Comparison of ENCODE assay signal across 8 cellular contexts in the genomic region with DNA sequence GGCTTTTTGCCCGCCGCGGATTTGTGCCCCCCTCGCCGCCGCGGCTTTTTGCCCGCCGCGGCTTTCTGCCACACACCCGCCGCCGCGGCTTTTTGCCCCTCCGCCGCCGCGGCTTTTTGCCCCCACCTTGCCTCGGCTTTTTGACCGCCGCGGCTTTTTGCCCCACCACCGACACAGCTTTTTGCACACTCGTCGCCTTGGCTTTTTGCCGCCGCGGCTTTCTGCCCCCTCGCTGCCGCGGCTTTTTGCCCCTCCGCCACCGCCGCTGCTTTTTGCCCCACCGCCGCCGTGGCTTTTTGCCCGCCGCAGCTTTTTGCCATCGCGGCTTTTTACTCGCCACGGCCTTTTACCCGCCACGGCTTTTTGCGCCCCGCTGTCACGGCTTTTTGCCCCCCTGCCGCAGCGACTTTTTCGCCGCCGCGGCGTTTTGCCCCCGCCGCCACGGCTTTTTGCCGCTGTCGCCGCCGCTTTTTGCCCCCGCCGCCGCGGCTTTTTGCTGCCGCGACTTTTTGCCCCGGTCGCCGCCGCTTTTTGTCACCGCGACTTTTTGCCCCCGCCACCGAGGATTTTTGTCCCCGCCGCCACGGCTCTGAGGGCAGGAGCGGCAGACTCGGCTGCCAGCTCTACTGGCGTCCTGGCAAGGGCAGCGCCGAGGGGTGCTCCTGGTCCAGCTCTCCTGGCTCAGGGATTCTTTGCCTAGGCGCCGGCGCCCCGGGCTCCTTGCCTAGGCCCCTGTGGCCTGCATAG.
DNase-seq lines count a peak whose midpoint lies in the region; ATAC-seq, FAIRE-seq and TF ChIP-seq lines count a peak whose summit lies in the region.
"Not testable (repeated sequence)": the region's sequence is repeated elsewhere in the genome, so short reads cannot be mapped to it uniquely, and the experiment has no call there.

No MANE protein-coding gene starts in this region.

- not testable (repeated sequence) for H3F3A ChIP-seq in DOHH2 (ENCODE audit: control insufficient read depth, insufficient read depth)

- H3K4me1 Mint-ChIP-seq in activated CD4-positive, alpha-beta T cell treated with anti-CD3 and anti-CD28 coated beads for 36 hours: peaks cover 16% of the 10 kb centered on the region
- H3K4me1 Mint-ChIP-seq in astrocyte (ENCODE audit: low read depth, unreplicated experiment): not testable (repeated sequence)

- not testable (repeated sequence) for H2AFZ ChIP-seq in astrocyte (ENCODE audit: low read depth, low read length); fibroblast of lung (ENCODE audit: low read length)

- POLR2A ChIA-PET in activated CD4-positive, alpha-beta T cell treated with anti-CD3 and anti-CD28 coated beads for 36 hours (lab: Charles Lee): interaction anchor here (0.7 kb wide), 1 partner anchor 212 kb away, joined by 6 read pairs; the partner anchor contains the start of gene SRGAP2C

- H4K20me1 ChIP-seq in DOHH2 (ENCODE audit: control insufficient read depth, insufficient read depth, low read depth, low read length); astrocyte (ENCODE audit: insufficient read depth, low read length); fibroblast of lung (ENCODE audit: control insufficient read depth, extremely low read depth, insufficient read depth, low read length): not testable (repeated sequence)

- H3K4me1 ChIP-seq in DOHH2 (ENCODE audit: control insufficient read depth, low read length); astrocyte (ENCODE audit: insufficient read depth, low read length); fibroblast of lung (ENCODE audit: control insufficient read depth, extremely low read depth, insufficient read depth, low read length); left lung; thymus (ENCODE audit: control insufficient read depth, insufficient read depth, low read length): not testable (repeated sequence)

- not testable (repeated sequence) for FAIRE-seq in astrocyte (lab: Jason Lieb, UNC)

- H3K27ac ChIP-seq in DOHH2 (ENCODE audit: low read depth, low read length); astrocyte (ENCODE audit: low read depth, low read length); fibroblast of lung (ENCODE audit: insufficient read depth, low read length); left lung; thymus (ENCODE audit: low read depth): not testable (repeated sequence)

- H3K27me3 ChIP-seq in DOHH2 (ENCODE audit: control insufficient read depth, low read length); astrocyte (ENCODE audit: insufficient read depth, low read length); fibroblast of lung (ENCODE audit: control insufficient read depth, insufficient read depth, low read length); thymus (ENCODE audit: control insufficient read depth, insufficient read depth): not testable (repeated sequence)
- H3K27me3 ChIP-seq in left lung: peaks cover 0 to 18% of the 10 kb centered on the region in 2 donors

- H3K79me2 ChIP-seq in DOHH2 (ENCODE audit: control insufficient read depth, low read length); astrocyte (ENCODE audit: insufficient read depth, low read length); fibroblast of lung (ENCODE audit: control insufficient read depth, insufficient read depth, low read length): not testable (repeated sequence)

- CTCF ChIA-PET in activated CD4-positive, alpha-beta T cell treated with anti-CD3 and anti-CD28 coated beads for 36 hours (lab: Charles Lee): not testable (repeated sequence)

- not testable (repeated sequence) for H3K27ac Mint-ChIP-seq in activated CD4-positive, alpha-beta T cell treated with anti-CD3 and anti-CD28 coated beads for 36 hours
- peak overlapping the region; percentile 80 for H3K27ac Mint-ChIP-seq in astrocyte (ENCODE audit: unreplicated experiment)

- H3K9ac ChIP-seq in astrocyte (ENCODE audit: low read length) (peak overlapping the region; percentile 60), fibroblast of lung (ENCODE audit: insufficient read depth, low read length) (peak overlapping the region; percentile 37)

- H3K36me3 Mint-ChIP-seq in activated CD4-positive, alpha-beta T cell treated with anti-CD3 and anti-CD28 coated beads for 36 hours (ENCODE audit: low read depth): peaks cover 17% of the 10 kb centered on the region
- peaks cover 15% of the 10 kb centered on the region for H3K36me3 Mint-ChIP-seq in astrocyte (ENCODE audit: low read depth, unreplicated experiment)

- H3K27me3 Mint-ChIP-seq in activated CD4-positive, alpha-beta T cell treated with anti-CD3 and anti-CD28 coated beads for 36 hours: peaks cover 16% of the 10 kb centered on the region
- not testable (repeated sequence) for H3K27me3 Mint-ChIP-seq in astrocyte (ENCODE audit: low read depth, unreplicated experiment)

- H3K9me3 Mint-ChIP-seq in activated CD4-positive, alpha-beta T cell treated with anti-CD3 and anti-CD28 coated beads for 36 hours (ENCODE audit: low read depth): peaks cover 14% of the 10 kb centered on the region
- peaks cover 15% of the 10 kb centered on the region for H3K9me3 Mint-ChIP-seq in astrocyte (ENCODE audit: unreplicated experiment)

- not testable (repeated sequence) for TF ChIP-seq CTCF in DOHH2 (IDR thresholded peaks at IDR 0.05; ENCODE audit: low read depth, low read length, poor library complexity, severe bottlenecking); astrocyte (IDR thresholded peaks at IDR 0.05; ENCODE audit: insufficient read depth, low read depth, low read length); fibroblast of lung (conservative IDR thresholded peaks at IDR 0.05 in 1 of 2, IDR thresholded peaks at IDR 0.05 in 1 of 2; ENCODE audit: low read depth in 1 of 2, low read length in 2 of 2); left lung (IDR thresholded peaks at IDR 0.05)

- 5% methylated on average over 78 of the region's 88 CpGs for WGBS in thymus

- H3K4me3 ChIP-seq in DOHH2 (ENCODE audit: low read length) (peak overlapping the region; percentile 76), astrocyte (ENCODE audit: insufficient read depth, low read depth, low read length) (peak overlapping the region; percentile 50), fibroblast of lung (replicated peaks in 1 of 4; ENCODE audit: control extremely low read depth in 1 of 4, insufficient read depth in 1 of 4, low read depth in 3 of 4, low read length in 4 of 4) (peak overlapping the region; percentile 17 to 58 (median 38)), left lung (peak overlapping the region; percentile 17 to 34), thymus (ENCODE audit: low read length) (peak overlapping the region; percentile 47)

- H3K9me3 ChIP-seq in DOHH2 (ENCODE audit: control insufficient read depth, insufficient read depth, low read length); astrocyte (ENCODE audit: insufficient read depth, low read depth, low read length); fibroblast of lung (ENCODE audit: control insufficient read depth, insufficient read depth, low read depth, low read length); left lung; thymus (ENCODE audit: control insufficient read depth): not testable (repeated sequence)

- peak overlapping the region; percentile 77 for H3K4me3 Mint-ChIP-seq in activated CD4-positive, alpha-beta T cell treated with anti-CD3 and anti-CD28 coated beads for 36 hours
- peak overlapping the region; percentile 84 for H3K4me3 Mint-ChIP-seq in astrocyte (ENCODE audit: unreplicated experiment)

- intact Hi-C loops in activated CD4-positive, alpha-beta T cell treated with anti-CD3 and anti-CD28 coated beads for 36 hours (cut with DNase I, micrococcal nuclease); left lung (cut with DNase I); posterior cingulate gyrus (cut with DNase I): not testable (repeated sequence)

- H3K36me3 ChIP-seq in DOHH2 (ENCODE audit: control insufficient read depth, low read length); astrocyte (ENCODE audit: insufficient read depth, low read length); fibroblast of lung (ENCODE audit: control insufficient read depth, insufficient read depth, low read length); left lung; thymus (ENCODE audit: control insufficient read depth, insufficient read depth): not testable (repeated sequence)

- DNase-seq in NCI-H146 (lab: John Stamatoyannopoulos, UW) (peak; percentile 14), left lung (peak; percentile 42 to 80), posterior cingulate gyrus (peak in 7 of 10 donors; percentile 30 to 91 (median 45))
- peak; percentile 45 for DNase-seq in activated CD4-positive, alpha-beta T cell treated with anti-CD3 and anti-CD28 coated beads for 36 hours
- DNase-seq in astrocyte (ENCODE audit: low read depth); fibroblast of lung (ENCODE audit: low read depth in 2 of 2): not testable (repeated sequence)

- H3K4me2 ChIP-seq in DOHH2 (ENCODE audit: low read length) (peak overlapping the region; percentile 77), astrocyte (ENCODE audit: low read length) (peak overlapping the region; percentile 73), fibroblast of lung (ENCODE audit: extremely low read depth, insufficient read depth, low read length) (peak overlapping the region; percentile 51)

- not testable (repeated sequence) for H3K9me2 ChIP-seq in DOHH2 (replicated peaks; ENCODE audit: control insufficient read depth, low read length)

- not testable (repeated sequence) for ATAC-seq in activated CD4-positive, alpha-beta T cell treated with anti-CD3 and anti-CD28 coated beads for 36 hours
- peak; percentile 21 for ATAC-seq in left lung

Comparison
In these comparisons a context has a peak if more than half of its experiments do, and no peak if none do; other contexts are left out.
1. H3K4me3 ChIP-seq: peak in every context shown above with its lines; median percentile 76 in DOHH2; 50 in astrocyte; 47 in thymus; 38 in fibroblast of lung; 26 in left lung.